Comparison of ENCODE assay signal across 8 cellular contexts in the genomic region with DNA sequence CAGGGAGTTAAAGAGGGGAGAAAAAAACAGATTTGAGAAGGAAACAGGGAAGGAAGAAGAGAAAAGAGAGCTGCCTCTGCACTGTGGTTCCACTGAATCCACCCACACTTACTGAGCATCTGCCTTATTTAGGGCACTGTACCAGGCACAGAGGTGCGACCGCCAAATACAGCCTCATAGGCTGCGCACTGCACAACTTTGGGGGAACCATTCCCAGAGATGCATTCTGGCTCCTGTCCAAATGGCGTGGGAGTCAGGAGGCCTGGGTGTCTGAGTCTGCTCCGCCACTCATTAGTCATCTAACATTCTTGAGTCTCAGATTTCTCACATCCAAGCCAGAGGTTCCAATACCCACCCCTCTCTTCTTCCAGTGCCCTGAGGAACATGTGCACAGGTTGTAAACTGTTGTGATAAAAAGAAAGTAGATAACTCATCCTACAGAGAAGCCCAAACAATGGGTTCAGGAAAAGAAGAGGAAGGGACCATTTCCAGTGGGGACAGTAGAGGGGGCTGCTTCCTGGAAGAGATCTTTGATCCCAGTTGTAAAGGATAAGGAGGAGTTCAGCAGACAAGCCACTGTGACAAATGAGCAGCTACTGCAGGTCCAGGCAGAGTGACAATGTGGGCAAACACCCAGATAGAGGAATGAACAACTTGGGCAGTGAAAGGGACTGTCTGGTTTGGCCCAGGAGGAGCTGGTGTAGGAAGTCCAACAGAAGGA.
A peak's percentile ranks its signal among the peaks of the same experiment; 100 is the strongest.
DNase-seq lines count a peak whose midpoint lies in the region; ATAC-seq and TF ChIP-seq lines count a peak whose summit lies in the region.

No MANE protein-coding gene starts in this region.

- H3K36me3 Mint-ChIP-seq in dendritic cell treated with granulocyte-macrophage colony-stimulating factor and Interleukin-4, amounts not matched to agents 40 ng/mL and 50 ng/mL, for 4 days (ENCODE audit: low read depth) = peaks cover 10% of the 10 kb centered on the region

- no peaks in the 10 kb centered on the region; the same call in 1 of the 2 replicates for H3K36me3 ChIP-seq in PC-3 (ENCODE audit: low read depth, low read length)

- peak overlapping the region; percentile 96 for H3K27ac Mint-ChIP-seq in dendritic cell treated with granulocyte-macrophage colony-stimulating factor and Interleukin-4, amounts not matched to agents 40 ng/mL and 50 ng/mL, for 4 days

- peak overlapping the region; percentile 89 for H3K9ac ChIP-seq in PC-3 (ENCODE audit: low read length)

- peak; percentile 60 for ATAC-seq in PC-3
- ATAC-seq in HG03520 (IDR thresholded peaks at IDR 0.05; ENCODE audit: unreplicated experiment) = no peak
- no peak for ATAC-seq in GM21381 (IDR thresholded peaks at IDR 0.05; ENCODE audit: unreplicated experiment)
- no peak for ATAC-seq in GM18519 (IDR thresholded peaks at IDR 0.05; ENCODE audit: low FRiP score, unreplicated experiment)

- H3K4me2 ChIP-seq in PC-3 (ENCODE audit: low read length) = peak overlapping the region; percentile 81

- peak; percentile 45 for TF ChIP-seq CTCF in PC-3 (conservative IDR thresholded peaks at IDR 0.05; ENCODE audit: low read depth, low read length)

- H3K4me1 Mint-ChIP-seq in dendritic cell treated with granulocyte-macrophage colony-stimulating factor and Interleukin-4, amounts not matched to agents 40 ng/mL and 50 ng/mL, for 4 days (ENCODE audit: low read depth) = peaks cover 72% of the 10 kb centered on the region

- H2AFZ ChIP-seq in PC-3 (ENCODE audit: low read length) = no peak overlapping the region

- H3K9me2 ChIP-seq in PC-3 (replicated peaks; ENCODE audit: low read length) = no peaks in the 10 kb centered on the region

- H3K27ac ChIP-seq in PC-3 (ENCODE audit: low read length) = peak overlapping the region; percentile 99

- H3K4me3 Mint-ChIP-seq in dendritic cell treated with granulocyte-macrophage colony-stimulating factor and Interleukin-4, amounts not matched to agents 40 ng/mL and 50 ng/mL, for 4 days = peak overlapping the region; percentile 54

- H3K27me3 ChIP-seq in PC-3 (ENCODE audit: low read length) = no peaks in the 10 kb centered on the region

- POLR2A ChIA-PET in PC-3 (lab: Charles Lee; ENCODE audit: unreplicated experiment) = interaction anchor here (0.6 to 1.2 kb wide), 2 partner anchors 16 to 415 kb away, joined by 3 to 7 read pairs; no protein-coding TSS in a partner anchor

- CTCF ChIA-PET in PC-3 (lab: Charles Lee) = interaction anchor here (0.7 kb wide), 1 partner anchor 87 kb away, joined by 4 read pairs; no protein-coding TSS in a partner anchor

- H3F3A ChIP-seq in PC-3 (ENCODE audit: low read length, unreplicated experiment) = peaks cover 6% of the 10 kb centered on the region

- intact Hi-C loops in PC-3 (cut with micrococcal nuclease) = loop anchor here (1.0 to 5.0 kb wide), 4 partner anchors 16 to 916 kb away; a partner anchor contains a TSS
- intact Hi-C loops in dendritic cell treated with granulocyte-macrophage colony-stimulating factor and Interleukin-4, amounts not matched to agents 40 ng/mL and 50 ng/mL, for 4 days (cut with micrococcal nuclease) = loop anchor here (5.0 kb wide), 2 partner anchors 241 to 411 kb away; a partner anchor contains a TSS

- no peaks in the 10 kb centered on the region for H4K20me1 ChIP-seq in PC-3 (ENCODE audit: low read length)

- no TSS peak for BruUV-seq in PC-3 (replicated peaks; lab: Mats Ljungman, UMichigan)

- H3K4me3 ChIP-seq in PC-3 (ENCODE audit: low read length) (peak overlapping the region; percentile 52; the same call in 1 of the 2 replicates), skeletal muscle cell (ENCODE audit: low read depth, low read length) (no peak overlapping the region)

- H3K9me3 ChIP-seq in PC-3 (ENCODE audit: low read length) = no peaks in the 10 kb centered on the region

- peak; percentile 89 for DNase-seq in GM03348 (ENCODE audit: low spot score)
- peak; percentile 96 for DNase-seq in PC-3
- DNase-seq in skeletal muscle cell (ENCODE audit: low read depth) = peak; percentile 66
- DNase-seq in activated CD8-positive, alpha-beta memory T cell treated with anti-CD3 and anti-CD28 coated beads, Interleukin-2, amount 50 U/mL, for 48 hours = no peak

- peaks cover 13% of the 10 kb centered on the region for H3K9me3 Mint-ChIP-seq in dendritic cell treated with granulocyte-macrophage colony-stimulating factor and Interleukin-4, amounts not matched to agents 40 ng/mL and 50 ng/mL, for 4 days

- peaks cover 6% of the 10 kb centered on the region for H3K27me3 Mint-ChIP-seq in dendritic cell treated with granulocyte-macrophage colony-stimulating factor and Interleukin-4, amounts not matched to agents 40 ng/mL and 50 ng/mL, for 4 days

- no peaks in the 10 kb centered on the region for H3K79me2 ChIP-seq in PC-3 (ENCODE audit: low read length)

- peaks cover 57% of the 10 kb centered on the region for H3K4me1 ChIP-seq in PC-3 (ENCODE audit: insufficient read depth, low read length)
